ENCODE assay signal across 18 cellular contexts in genomic region chr16:88472042-88472441, GRCh38.
"Had no signal": no experiment of that assay in that cellular context is flagged by ENCODE, and none has a peak within 500 bp of the region (broad histone marks: within the 10 kb centered on the region; RNA-seq: fewer than 3 reads in every experiment).

No MANE protein-coding gene starts in this region.

- H3K36me3 ChIP-seq: brain microvascular endothelial cell, neutrophil, transverse colon had no signal

- H3K27me3 ChIP-seq: brain microvascular endothelial cell, transverse colon had no signal

- H3K36me3 Mint-ChIP-seq: mesothelial cell of epicardium had no signal

- H3K4me3 ChIP-seq: transverse colon had no signal

- DNase-seq: activated B cell treated with CpG ODN at 0.5 μM for 24 hours; activated CD4-positive, alpha-beta T cell treated with anti-CD3 and anti-CD28 coated beads for 48 hours; activated CD8-positive, alpha-beta T cell treated with anti-CD3 and anti-CD28 coated beads for 36 hours; activated gamma-delta T cell; activated naive CD8-positive, alpha-beta T cell treated with anti-CD3 and anti-CD28 coated beads for 36 hours; activated T-cell treated with anti-CD3 and anti-CD28 coated beads, Interleukin-2, amount 50 U/mL, for 72 hours; brain microvascular endothelial cell; cerebellar nuclear complex; effector CD8-positive, alpha-beta T cell; hypothalamus; retina; stimulated activated CD4-positive, alpha-beta T cell treated with anti-CD3 and anti-CD28 coated beads, Interleukin-2, amount 100 ng/mL, for 48 hours; substantia nigra; T-helper 2 cell; transverse colon had no signal

- H3K9me3 Mint-ChIP-seq: activated B cell treated with CpG ODN at 0.5 μM for 24 hours; activated CD8-positive, alpha-beta T cell treated with anti-CD3 and anti-CD28 coated beads for 36 hours; activated naive CD8-positive, alpha-beta T cell treated with anti-CD3 and anti-CD28 coated beads for 36 hours; activated T-cell treated with anti-CD3 and anti-CD28 coated beads, Interleukin-2, amount 50 U/mL, for 72 hours; mesothelial cell of epicardium had no signal

- H3K27ac ChIP-seq: brain microvascular endothelial cell, neutrophil, transverse colon had no signal

- FAIRE-seq: TTC549 had no signal

- H3K27ac Mint-ChIP-seq: activated B cell treated with CpG ODN at 0.5 μM for 24 hours; activated CD8-positive, alpha-beta T cell treated with anti-CD3 and anti-CD28 coated beads for 36 hours; activated T-cell treated with anti-CD3 and anti-CD28 coated beads, Interleukin-2, amount 50 U/mL, for 72 hours had no signal

- H3K9me3 ChIP-seq: neutrophil, transverse colon had no signal

- ATAC-seq: activated CD8-positive, alpha-beta T cell treated with anti-CD3 and anti-CD28 coated beads for 36 hours; activated T-cell treated with anti-CD3 and anti-CD28 coated beads, Interleukin-2, amount 50 U/mL, for 72 hours had no signal
